1 cellular context compared by ENCODE assay signal in genomic region chr4:151000747-151001429, GRCh38.
TF ChIP-seq lines count a peak whose summit lies in the region.

No MANE protein-coding gene starts in this region.

TF ChIP-seq in WTC11, 78 proteins besides CTCF, POLR2A, EP300 and RAD21 (continued from another document):
- TF ChIP-seq ARID4B (CRISPR knock-in tag; IDR thresholded peaks at IDR 0.05; ENCODE audit: borderline replicate concordance) (no peak), ZNF532 (CRISPR knock-in tag; IDR thresholded peaks at IDR 0.05; ENCODE audit: borderline replicate concordance) (no peak), SMAD4 (CRISPR knock-in tag; IDR thresholded peaks at IDR 0.05) (no peak), AR (CRISPR knock-in tag; IDR thresholded peaks at IDR 0.05) (no peak), MAX (CRISPR knock-in tag; IDR thresholded peaks at IDR 0.05) (no peak), ZNF263 (CRISPR knock-in tag; IDR thresholded peaks at IDR 0.05; ENCODE audit: low read depth) (no peak)
